ENCODE assay signal across 1 cellular context in genomic region chr1:28648493-28649238, GRCh38.
TF ChIP-seq lines count a peak whose summit lies in the region.

Gene RNU11 (plus strand): TSS chr1:28648600.

TF ChIP-seq in HepG2, 621 proteins besides CTCF, POLR2A, EP300 and RAD21 (continued from another document and continues in another):
- TF ChIP-seq ZNF691 (CRISPR knock-in tag; IDR thresholded peaks at IDR 0.05; ENCODE audit: borderline replicate concordance, low read depth): peak; percentile 73; the same call in 1 of the 2 replicates
- TF ChIP-seq ZNF609 (CRISPR knock-in tag; IDR thresholded peaks at IDR 0.05; ENCODE audit: borderline replicate concordance): peak; percentile 77; the same call in 1 of the 2 replicates
- no peak; the same call in 1 of the 2 replicates for TF ChIP-seq SP5 (CRISPR knock-in tag; IDR thresholded peaks at IDR 0.05; ENCODE audit: borderline replicate concordance, low read depth)
- TF ChIP-seq POLR2G (IDR thresholded peaks at IDR 0.05; ENCODE audit: low read depth, low read length): peak; percentile 100
- 0 out of 2 replicates have a peak, but pooled peaks have one; percentile 76 for TF ChIP-seq ZNF562 (CRISPR knock-in tag; IDR thresholded peaks at IDR 0.05; ENCODE audit: borderline replicate concordance)
- peak; percentile 98 for TF ChIP-seq SP140L (CRISPR knock-in tag; IDR thresholded peaks at IDR 0.05; ENCODE audit: borderline replicate concordance)
- TF ChIP-seq ZNF253 (CRISPR knock-in tag; IDR thresholded peaks at IDR 0.05; ENCODE audit: borderline replicate concordance): no peak
- no peak for TF ChIP-seq IKZF4 (CRISPR knock-in tag; IDR thresholded peaks at IDR 0.05; ENCODE audit: borderline replicate concordance, low read depth, not compliant biosample characterization)
- peak; percentile 94 for TF ChIP-seq MAZ (IDR thresholded peaks at IDR 0.05; ENCODE audit: borderline replicate concordance, low read depth, low read length)
- peak; percentile 90 for TF ChIP-seq MAZ (CRISPR knock-in tag; IDR thresholded peaks at IDR 0.05; ENCODE audit: low read depth)
- TF ChIP-seq ZFP90 (CRISPR knock-in tag; IDR thresholded peaks at IDR 0.05; ENCODE audit: borderline replicate concordance): no peak
- peak; percentile 58 for TF ChIP-seq MEF2D (CRISPR knock-in tag; IDR thresholded peaks at IDR 0.05)
- peak; percentile 97 for TF ChIP-seq ZSCAN9 (CRISPR knock-in tag; IDR thresholded peaks at IDR 0.05; ENCODE audit: borderline replicate concordance)
- TF ChIP-seq ZFY (CRISPR knock-in tag; IDR thresholded peaks at IDR 0.05): peak; percentile 52; the same call in 1 of the 2 replicates
- TF ChIP-seq MXD3 (CRISPR knock-in tag; IDR thresholded peaks at IDR 0.05): no peak
- TF ChIP-seq ZNF329 (CRISPR knock-in tag; IDR thresholded peaks at IDR 0.05; ENCODE audit: low read depth): peak; percentile 73; the same call in 1 of the 2 replicates
- no peak for TF ChIP-seq ZNF234 (CRISPR knock-in tag; conservative IDR thresholded peaks at IDR 0.05)
- peak; percentile 85 for TF ChIP-seq HOXA3 (CRISPR knock-in tag; IDR thresholded peaks at IDR 0.05)
- TF ChIP-seq ZMYM2 (CRISPR knock-in tag; IDR thresholded peaks at IDR 0.05): no peak
- TF ChIP-seq ZNF317 (CRISPR knock-in tag; IDR thresholded peaks at IDR 0.05): peak; percentile 54; the same call in 1 of the 2 replicates
- no peak for TF ChIP-seq GABPA (IDR thresholded peaks at IDR 0.05; ENCODE audit: low read depth, low read length)
- TF ChIP-seq GABPA (CRISPR knock-in tag; IDR thresholded peaks at IDR 0.05; ENCODE audit: low read depth): peak; percentile 78
- TF ChIP-seq ZBTB46 (CRISPR knock-in tag; IDR thresholded peaks at IDR 0.05; ENCODE audit: borderline replicate concordance): no peak
- TF ChIP-seq ZNF672 (CRISPR knock-in tag; IDR thresholded peaks at IDR 0.05): no peak
- no peak for TF ChIP-seq HOMEZ (CRISPR knock-in tag; IDR thresholded peaks at IDR 0.05; ENCODE audit: low read depth)
- no peak for TF ChIP-seq ZNF883 (CRISPR knock-in tag; IDR thresholded peaks at IDR 0.05; ENCODE audit: not compliant biosample characterization)
- TF ChIP-seq ZGPAT (CRISPR knock-in tag; IDR thresholded peaks at IDR 0.05): peak; percentile 99
- TF ChIP-seq SMAD3 (CRISPR knock-in tag; IDR thresholded peaks at IDR 0.05): peak; percentile 97
- 0 out of 2 replicates have a peak, but pooled peaks have one; percentile 41 for TF ChIP-seq ZNF101 (CRISPR knock-in tag; IDR thresholded peaks at IDR 0.05; ENCODE audit: borderline replicate concordance, low read depth)
- no peak; the same call in 1 of the 2 replicates for TF ChIP-seq MLX (CRISPR knock-in tag; IDR thresholded peaks at IDR 0.05)
- TF ChIP-seq CREBL2 (CRISPR knock-in tag; IDR thresholded peaks at IDR 0.05; ENCODE audit: borderline replicate concordance): no peak
- TF ChIP-seq CENPBD1 (CRISPR knock-in tag; IDR thresholded peaks at IDR 0.05; ENCODE audit: borderline replicate concordance, low read depth): peak; percentile 98; the same call in 1 of the 2 replicates
- peak; percentile 91 for TF ChIP-seq CREM (IDR thresholded peaks at IDR 0.05)
- TF ChIP-seq CREM (CRISPR knock-in tag; IDR thresholded peaks at IDR 0.05): peak; percentile 39; the same call in 1 of the 2 replicates
- TF ChIP-seq ZXDC (CRISPR knock-in tag; IDR thresholded peaks at IDR 0.05): peak; percentile 87; the same call in 1 of the 2 replicates
- peak; percentile 79; the same call in 1 of the 2 replicates for TF ChIP-seq YEATS4 (CRISPR knock-in tag; IDR thresholded peaks at IDR 0.05; ENCODE audit: borderline replicate concordance)
- no peak for TF ChIP-seq HNRNPK (IDR thresholded peaks at IDR 0.05; ENCODE audit: low read depth, low read length, poor library complexity, severe bottlenecking)
- no peak for TF ChIP-seq EZH2 (conservative IDR thresholded peaks at IDR 0.05; ENCODE audit: low read depth, low read length)
- no peak for TF ChIP-seq ZNF44 (CRISPR knock-in tag; IDR thresholded peaks at IDR 0.05)
- no peak for TF ChIP-seq NCOA1 (CRISPR knock-in tag; IDR thresholded peaks at IDR 0.05)
- no peak for TF ChIP-seq ZNF512B (CRISPR knock-in tag; IDR thresholded peaks at IDR 0.05; ENCODE audit: borderline replicate concordance)
- TF ChIP-seq PCBP1 (IDR thresholded peaks at IDR 0.05; ENCODE audit: borderline replicate concordance, low read depth, low read length): no peak
- TF ChIP-seq ZNF777 (CRISPR knock-in tag; IDR thresholded peaks at IDR 0.05): no peak; the same call in 1 of the 2 replicates
- TF ChIP-seq HOXA9 (CRISPR knock-in tag; IDR thresholded peaks at IDR 0.05; ENCODE audit: borderline replicate concordance): no peak
- TF ChIP-seq POLR2AphosphoS2 (IDR thresholded peaks at IDR 0.05; ENCODE audit: low read depth, low read length): peak; percentile 100
